ENCODE assay signal across 25 cellular contexts in the genomic region with DNA sequence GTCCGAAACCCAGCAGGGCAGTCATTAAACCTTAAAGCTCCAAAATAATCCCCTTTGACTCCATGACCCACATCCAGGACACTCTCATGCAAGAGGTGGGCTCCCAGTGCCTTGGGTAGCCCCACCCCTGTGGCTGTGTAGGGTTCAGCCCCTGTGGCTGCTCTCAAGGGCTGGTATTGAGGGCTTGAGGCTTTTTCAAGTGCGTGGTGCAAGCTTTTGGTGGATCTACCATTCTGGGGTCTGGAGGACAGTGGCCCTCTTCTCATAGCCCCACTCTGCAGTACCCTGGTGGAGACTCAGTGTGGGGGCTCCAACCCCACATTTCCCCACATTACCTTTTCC.
"Had no signal": no experiment of that assay in that cellular context is flagged by ENCODE, and none has a peak within 500 bp of the region (broad histone marks: within the 10 kb centered on the region; RNA-seq: fewer than 3 reads in every experiment).

No MANE protein-coding gene starts in this region.

- H3K9me3 Mint-ChIP-seq: dendritic cell treated with granulocyte-macrophage colony-stimulating factor and Interleukin-4, amounts not matched to agents 40 ng/mL and 50 ng/mL, for 4 days; effector memory CD8-positive, alpha-beta T cell; memory B cell; natural killer cell treated with Interleukin-12 subunit alpha and Interleukin-12 subunit beta and Interleukin-15 and Interleukin-18, amount 100 ng/mL, for 72 hours; stimulated activated naive B cell treated with anti-CD40 and anti-IgM and Interleukin-4, amounts not matched to agents 10 μg/mL and 1 μg/mL and 100 μg/mL, for 72 hours; stimulated activated naive CD8-positive, alpha-beta T cell treated with anti-CD3 and anti-CD28 coated beads, Interleukin-15, amount 100 ng/mL, for 72 hours had no signal

- H3K27me3 Mint-ChIP-seq: dendritic cell treated with granulocyte-macrophage colony-stimulating factor and Interleukin-4, amounts not matched to agents 40 ng/mL and 50 ng/mL, for 4 days; effector memory CD8-positive, alpha-beta T cell; memory B cell; natural killer cell treated with Interleukin-12 subunit alpha and Interleukin-12 subunit beta and Interleukin-15 and Interleukin-18, amount 100 ng/mL, for 72 hours; stimulated activated naive B cell treated with anti-CD40 and anti-IgM and Interleukin-4, amounts not matched to agents 10 μg/mL and 1 μg/mL and 100 μg/mL, for 72 hours; stimulated activated naive CD8-positive, alpha-beta T cell treated with anti-CD3 and anti-CD28 coated beads, Interleukin-15, amount 100 ng/mL, for 72 hours had no signal

- H3K27ac ChIP-seq: epithelial cell of prostate, esophagus squamous epithelium, gastroesophageal sphincter, left lung, lower lobe of right lung, neural progenitor cell, parathyroid adenoma, prostate gland, thoracic aorta, transverse colon had no signal

- H3K4me3 ChIP-seq: esophagus squamous epithelium, gastroesophageal sphincter, left lung, lower lobe of right lung, neural progenitor cell, prostate gland, right lobe of liver, thoracic aorta, transverse colon had no signal

- H3K4me3 Mint-ChIP-seq: dendritic cell treated with granulocyte-macrophage colony-stimulating factor and Interleukin-4, amounts not matched to agents 40 ng/mL and 50 ng/mL, for 4 days; effector memory CD8-positive, alpha-beta T cell; memory B cell; natural killer cell treated with Interleukin-12 subunit alpha and Interleukin-12 subunit beta and Interleukin-15 and Interleukin-18, amount 100 ng/mL, for 72 hours; neural progenitor cell; stimulated activated naive B cell treated with anti-CD40 and anti-IgM and Interleukin-4, amounts not matched to agents 10 μg/mL and 1 μg/mL and 100 μg/mL, for 72 hours; stimulated activated naive CD8-positive, alpha-beta T cell treated with anti-CD3 and anti-CD28 coated beads, Interleukin-15, amount 100 ng/mL, for 72 hours had no signal

- DNase-seq: effector memory CD8-positive, alpha-beta T cell; esophagus squamous epithelium; foreskin fibroblast; glutamatergic neuron; islet precursor cell; left lung; lower lobe of right lung; midbrain; occipital lobe; right lobe of liver; stimulated activated CD4-positive, alpha-beta T cell treated with anti-CD3 and anti-CD28 coated beads, Interleukin-15, amount 100 ng/mL, for 24 hours; stimulated activated CD4-positive, alpha-beta T cell treated with anti-CD3 and anti-CD28 coated beads, Interleukin-1b, Interleukin-23, amount 100 ng/mL, for 48 hours; stimulated activated CD4-positive, alpha-beta T cell treated with anti-CD3 and anti-CD28 coated beads, Interleukin-4, amount 100 ng/mL, for 24 hours; stimulated activated naive B cell treated with anti-CD40 and anti-IgM and Interleukin-4, amounts not matched to agents 10 μg/mL and 1 μg/mL and 100 μg/mL, for 72 hours; stimulated activated naive CD8-positive, alpha-beta T cell treated with anti-CD3 and anti-CD28 coated beads, Interleukin-15, amount 100 ng/mL, for 72 hours; transverse colon had no signal

- H3K36me3 ChIP-seq: prostate gland, thoracic aorta, transverse colon had no signal

- H3K4me1 Mint-ChIP-seq: neural progenitor cell had no signal

- H3K9me3 ChIP-seq: esophagus squamous epithelium, gastroesophageal sphincter, left lung, lower lobe of right lung, prostate gland, right lobe of liver, thoracic aorta, transverse colon had no signal

- H3K27ac Mint-ChIP-seq: dendritic cell treated with granulocyte-macrophage colony-stimulating factor and Interleukin-4, amounts not matched to agents 40 ng/mL and 50 ng/mL, for 4 days; neural progenitor cell; stimulated activated naive B cell treated with anti-CD40 and anti-IgM and Interleukin-4, amounts not matched to agents 10 μg/mL and 1 μg/mL and 100 μg/mL, for 72 hours had no signal

- H3K27me3 ChIP-seq: esophagus squamous epithelium, gastroesophageal sphincter, left lung, neural progenitor cell, right lobe of liver, transverse colon had no signal

- ATAC-seq: effector memory CD8-positive, alpha-beta T cell; gastroesophageal sphincter; natural killer cell treated with Interleukin-12 subunit alpha and Interleukin-12 subunit beta and Interleukin-15 and Interleukin-18, amount 100 ng/mL, for 72 hours; stimulated activated naive B cell treated with anti-CD40 and anti-IgM and Interleukin-4, amounts not matched to agents 10 μg/mL and 1 μg/mL and 100 μg/mL, for 72 hours; stimulated activated naive CD8-positive, alpha-beta T cell treated with anti-CD3 and anti-CD28 coated beads, Interleukin-15, amount 100 ng/mL, for 72 hours had no signal

- H3K4me1 ChIP-seq: neural progenitor cell, parathyroid adenoma, prostate gland had no signal
